Comparison of ENCODE assay signal across 4 cellular contexts in the genomic region with DNA sequence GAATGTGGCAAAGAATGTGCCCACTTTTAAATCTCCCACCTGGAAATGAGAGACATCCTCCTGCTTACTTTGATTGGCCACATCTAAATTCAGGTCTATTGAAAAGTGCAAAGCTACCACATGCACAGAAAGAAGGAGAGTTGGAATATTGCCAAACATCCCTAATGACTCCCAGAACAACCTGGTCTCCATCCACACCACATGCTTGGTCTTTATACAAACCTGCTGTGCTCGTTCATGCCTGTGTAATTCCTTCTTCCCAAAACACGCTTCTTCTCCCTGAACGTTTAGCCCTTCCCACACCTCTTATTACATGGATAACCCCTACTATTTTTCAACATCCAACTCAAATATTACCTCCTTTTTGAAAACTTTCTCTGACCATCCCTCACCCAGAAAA.
TF ChIP-seq lines count a peak whose summit lies in the region.

No MANE protein-coding gene starts in this region.

TF ChIP-seq in SK-N-SH, 30 proteins besides CTCF, POLR2A, EP300 and RAD21:
- no peak for TF ChIP-seq GATA2 (CRISPR knock-in tag; IDR thresholded peaks at IDR 0.05)
- TF ChIP-seq GABPA (IDR thresholded peaks at IDR 0.05; ENCODE audit: low read depth) = no peak
- no peak for TF ChIP-seq PBX3 (IDR thresholded peaks at IDR 0.05)

TF ChIP-seq in SK-N-SH treated with all-trans-retinoic acid at 6 μM for 48 hours, 23 proteins besides CTCF, POLR2A, EP300 and RAD21:
- TF ChIP-seq TOX (CRISPR knock-in tag; IDR thresholded peaks at IDR 0.05; ENCODE audit: borderline replicate concordance) (no peak), TCF4 (CRISPR knock-in tag; IDR thresholded peaks at IDR 0.05; ENCODE audit: borderline replicate concordance) (no peak), ZNF8 (CRISPR knock-in tag; IDR thresholded peaks at IDR 0.05) (no peak), ZNF70 (CRISPR knock-in tag; IDR thresholded peaks at IDR 0.05) (no peak), PATZ1 (CRISPR knock-in tag; IDR thresholded peaks at IDR 0.05; ENCODE audit: borderline replicate concordance) (no peak), ISL1 (CRISPR knock-in tag; IDR thresholded peaks at IDR 0.05) (no peak), CSDC2 (CRISPR knock-in tag; IDR thresholded peaks at IDR 0.05) (no peak), SNAI2 (CRISPR knock-in tag; IDR thresholded peaks at IDR 0.05) (no peak), ZNF565 (CRISPR knock-in tag; conservative IDR thresholded peaks at IDR 0.05; ENCODE audit: low read depth) (no peak)
- TF ChIP-seq, protein P1, sequence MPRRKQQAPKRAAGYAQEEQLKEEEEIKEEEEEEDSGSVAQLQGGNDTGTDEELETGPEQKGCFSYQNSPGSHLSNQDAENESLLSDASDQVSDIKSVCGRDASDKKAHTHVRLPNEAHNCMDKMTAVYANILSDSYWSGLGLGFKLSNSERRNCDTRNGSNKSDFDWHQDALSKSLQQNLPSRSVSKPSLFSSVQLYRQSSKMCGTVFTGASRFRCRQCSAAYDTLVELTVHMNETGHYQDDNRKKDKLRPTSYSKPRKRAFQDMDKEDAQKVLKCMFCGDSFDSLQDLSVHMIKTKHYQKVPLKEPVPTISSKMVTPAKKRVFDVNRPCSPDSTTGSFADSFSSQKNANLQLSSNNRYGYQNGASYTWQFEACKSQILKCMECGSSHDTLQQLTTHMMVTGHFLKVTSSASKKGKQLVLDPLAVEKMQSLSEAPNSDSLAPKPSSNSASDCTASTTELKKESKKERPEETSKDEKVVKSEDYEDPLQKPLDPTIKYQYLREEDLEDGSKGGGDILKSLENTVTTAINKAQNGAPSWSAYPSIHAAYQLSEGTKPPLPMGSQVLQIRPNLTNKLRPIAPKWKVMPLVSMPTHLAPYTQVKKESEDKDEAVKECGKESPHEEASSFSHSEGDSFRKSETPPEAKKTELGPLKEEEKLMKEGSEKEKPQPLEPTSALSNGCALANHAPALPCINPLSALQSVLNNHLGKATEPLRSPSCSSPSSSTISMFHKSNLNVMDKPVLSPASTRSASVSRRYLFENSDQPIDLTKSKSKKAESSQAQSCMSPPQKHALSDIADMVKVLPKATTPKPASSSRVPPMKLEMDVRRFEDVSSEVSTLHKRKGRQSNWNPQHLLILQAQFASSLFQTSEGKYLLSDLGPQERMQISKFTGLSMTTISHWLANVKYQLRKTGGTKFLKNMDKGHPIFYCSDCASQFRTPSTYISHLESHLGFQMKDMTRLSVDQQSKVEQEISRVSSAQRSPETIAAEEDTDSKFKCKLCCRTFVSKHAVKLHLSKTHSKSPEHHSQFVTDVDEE (CRISPR knock-in tag; IDR thresholded peaks at IDR 0.05) = no peak

TF ChIP-seq in HepG2, 621 proteins besides CTCF, POLR2A, EP300 and RAD21:
- TF ChIP-seq FOXP1 (IDR thresholded peaks at IDR 0.05) (no peak), FOXP1 (CRISPR knock-in tag; IDR thresholded peaks at IDR 0.05) (no peak), ZBTB34 (CRISPR knock-in tag; IDR thresholded peaks at IDR 0.05) (no peak), ZNF512B (CRISPR knock-in tag; IDR thresholded peaks at IDR 0.05; ENCODE audit: borderline replicate concordance) (no peak), CBX2 (IDR thresholded peaks at IDR 0.05; ENCODE audit: low read depth, low read length) (no peak), CBX2 (CRISPR knock-in tag; IDR thresholded peaks at IDR 0.05; ENCODE audit: low read depth) (no peak), GZF1 (CRISPR knock-in tag; IDR thresholded peaks at IDR 0.05) (no peak), ZNF883 (CRISPR knock-in tag; IDR thresholded peaks at IDR 0.05; ENCODE audit: not compliant biosample characterization) (no peak)
TF ChIP-seq in HepG2: peak in this region for 0.

TF ChIP-seq in WTC11, 78 proteins besides CTCF, POLR2A, EP300 and RAD21:
- no peak for TF ChIP-seq NR3C1 (CRISPR knock-in tag; conservative IDR thresholded peaks at IDR 0.05; ENCODE audit: low read depth)
- TF ChIP-seq ZNF219 (CRISPR knock-in tag; IDR thresholded peaks at IDR 0.05; ENCODE audit: borderline replicate concordance) = no peak
- no peak for TF ChIP-seq GTF2I (CRISPR knock-in tag; conservative IDR thresholded peaks at IDR 0.05)
- no peak for TF ChIP-seq CDX4 (CRISPR knock-in tag; IDR thresholded peaks at IDR 0.05; ENCODE audit: borderline replicate concordance)
- TF ChIP-seq, protein P2, sequence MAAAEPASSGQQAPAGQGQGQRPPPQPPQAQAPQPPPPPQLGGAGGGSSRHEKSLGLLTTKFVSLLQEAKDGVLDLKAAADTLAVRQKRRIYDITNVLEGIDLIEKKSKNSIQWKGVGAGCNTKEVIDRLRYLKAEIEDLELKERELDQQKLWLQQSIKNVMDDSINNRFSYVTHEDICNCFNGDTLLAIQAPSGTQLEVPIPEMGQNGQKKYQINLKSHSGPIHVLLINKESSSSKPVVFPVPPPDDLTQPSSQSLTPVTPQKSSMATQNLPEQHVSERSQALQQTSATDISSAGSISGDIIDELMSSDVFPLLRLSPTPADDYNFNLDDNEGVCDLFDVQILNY (CRISPR knock-in tag; IDR thresholded peaks at IDR 0.05) = no peak
- no peak for TF ChIP-seq ARID4B (CRISPR knock-in tag; IDR thresholded peaks at IDR 0.05; ENCODE audit: borderline replicate concordance)
- no peak for TF ChIP-seq FOXJ3 (CRISPR knock-in tag; IDR thresholded peaks at IDR 0.05; ENCODE audit: borderline replicate concordance)
- no peak for TF ChIP-seq SMAD3 (CRISPR knock-in tag; IDR thresholded peaks at IDR 0.05; ENCODE audit: borderline replicate concordance)
- TF ChIP-seq AFF4 (CRISPR knock-in tag; IDR thresholded peaks at IDR 0.05; ENCODE audit: borderline replicate concordance) = no peak
- no peak for TF ChIP-seq HMGXB4 (CRISPR knock-in tag; IDR thresholded peaks at IDR 0.05)
- TF ChIP-seq GRHL2 (CRISPR knock-in tag; IDR thresholded peaks at IDR 0.05; ENCODE audit: insufficient replicate concordance, severe bottlenecking) = no peak
- TF ChIP-seq RELA (CRISPR knock-in tag; IDR thresholded peaks at IDR 0.05; ENCODE audit: borderline replicate concordance) = no peak
- TF ChIP-seq ZNF121 (CRISPR knock-in tag; IDR thresholded peaks at IDR 0.05) = no peak
- TF ChIP-seq ZNF232 (CRISPR knock-in tag; IDR thresholded peaks at IDR 0.05) = no peak
- TF ChIP-seq, protein P3, sequence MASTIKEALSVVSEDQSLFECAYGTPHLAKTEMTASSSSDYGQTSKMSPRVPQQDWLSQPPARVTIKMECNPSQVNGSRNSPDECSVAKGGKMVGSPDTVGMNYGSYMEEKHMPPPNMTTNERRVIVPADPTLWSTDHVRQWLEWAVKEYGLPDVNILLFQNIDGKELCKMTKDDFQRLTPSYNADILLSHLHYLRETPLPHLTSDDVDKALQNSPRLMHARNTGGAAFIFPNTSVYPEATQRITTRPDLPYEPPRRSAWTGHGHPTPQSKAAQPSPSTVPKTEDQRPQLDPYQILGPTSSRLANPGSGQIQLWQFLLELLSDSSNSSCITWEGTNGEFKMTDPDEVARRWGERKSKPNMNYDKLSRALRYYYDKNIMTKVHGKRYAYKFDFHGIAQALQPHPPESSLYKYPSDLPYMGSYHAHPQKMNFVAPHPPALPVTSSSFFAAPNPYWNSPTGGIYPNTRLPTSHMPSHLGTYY (CRISPR knock-in tag; IDR thresholded peaks at IDR 0.05) = no peak
- no peak for TF ChIP-seq MYBL2 (CRISPR knock-in tag; IDR thresholded peaks at IDR 0.05)
- TF ChIP-seq CREM (CRISPR knock-in tag; IDR thresholded peaks at IDR 0.05) = no peak
- TF ChIP-seq RORB (CRISPR knock-in tag; IDR thresholded peaks at IDR 0.05) = no peak
- TF ChIP-seq ZNF416 (CRISPR knock-in tag; IDR thresholded peaks at IDR 0.05) = no peak
